Comparison of ENCODE assay signal across 8 cellular contexts in the genomic region with DNA sequence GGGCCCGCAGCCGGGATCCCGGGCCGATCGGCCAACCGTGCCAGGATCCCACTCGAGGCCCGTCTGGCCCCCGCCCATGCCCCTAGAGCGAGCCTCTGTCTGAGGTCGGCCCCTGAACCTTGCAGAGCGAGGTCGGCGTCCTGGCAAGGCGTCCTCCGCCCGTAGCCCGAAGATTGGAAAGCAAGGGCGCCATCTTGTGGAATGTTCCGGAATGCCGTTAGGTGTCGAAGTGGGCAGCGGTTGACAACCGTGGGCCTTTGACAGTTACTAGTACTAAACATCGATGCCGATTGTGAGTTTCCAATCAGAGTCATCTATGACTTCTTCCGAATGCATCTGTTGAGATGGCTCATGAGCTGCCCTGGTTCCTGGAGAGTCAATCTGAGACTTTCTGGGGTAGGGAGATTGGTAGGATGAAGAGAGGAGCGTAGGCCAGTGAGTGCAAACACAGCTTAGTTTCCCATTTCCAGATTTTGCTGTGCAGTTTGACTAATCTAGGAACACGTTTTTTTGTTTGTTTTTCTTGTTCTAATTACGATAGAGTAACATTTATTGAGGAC. TPM values are rescaled to one million over a fixed set of nuclear protein-coding genes. Genes with fewer than 3 reads are reported as not detected.
A peak's percentile ranks its signal among the peaks of the same experiment; 100 is the strongest.
DNase-seq lines count a peak whose midpoint lies in the region; FAIRE-seq and TF ChIP-seq lines count a peak whose summit lies in the region.

No MANE protein-coding gene starts in this region.

- H2BK20ac ChIP-seq in H9 (ENCODE audit: low read depth, low read length, poor library complexity, severe bottlenecking) = no peak overlapping the region

- CTCF ChIA-PET in SK-N-SH (lab: Yijun Ruan, JAX) = interaction anchor here (0.6 to 6.1 kb wide), 65 partner anchors 10 to 1167 kb away, joined by 3 to 206 read pairs (median 4); no protein-coding TSS in a partner anchor

- H3K23me2 ChIP-seq in H9 (ENCODE audit: insufficient read length, low read depth, low read length, poor library complexity, severe bottlenecking) = peaks cover 5% of the 10 kb centered on the region

- no peak overlapping the region for H2BK15ac ChIP-seq in H9 (ENCODE audit: low read depth, low read length)

- H3F3A ChIP-seq in Loucy (ENCODE audit: low read depth) = no peaks in the 10 kb centered on the region
- H3F3A ChIP-seq in SK-N-SH (replicated peaks; ENCODE audit: insufficient read depth) = peaks cover 21% of the 10 kb centered on the region

- H3K23ac ChIP-seq in H9 (ENCODE audit: insufficient read length, low read depth, low read length) = no peak overlapping the region

- POLR2A ChIA-PET in SK-N-SH (lab: Yijun Ruan, JAX) = interaction anchor here (1.0 kb wide), 1 partner anchor 573 kb away, joined by 4 read pairs; no protein-coding TSS in a partner anchor

- no peaks in the 10 kb centered on the region for H3K79me1 ChIP-seq in H9 (ENCODE audit: insufficient read depth, low read depth, low read length, poor library complexity, severe bottlenecking)

- H4K91ac ChIP-seq in H9 (ENCODE audit: insufficient read length, low read depth, low read length) = no peak overlapping the region

- no peak overlapping the region for H3K4ac ChIP-seq in H9 (ENCODE audit: low read depth, low read length)

- H3K9ac ChIP-seq in H9 (ENCODE audit: extremely low read depth, insufficient read length, low read length) (no peak overlapping the region), Loucy (ENCODE audit: low read depth, low read length, poor library complexity, severe bottlenecking) (peak overlapping the region; percentile 54), SK-N-SH (peak overlapping the region; percentile 95)

- TF ChIP-seq RAD21 in SK-N-SH (IDR thresholded peaks at IDR 0.05; ENCODE audit: low read length) = peak; percentile 95

- peak overlapping the region; percentile 72 for H3K4me2 ChIP-seq in H9 (ENCODE audit: insufficient read depth, insufficient read length, low read length)
- H3K4me2 ChIP-seq in Loucy (ENCODE audit: low read depth, low read length, poor library complexity, severe bottlenecking) = peak overlapping the region; percentile 61
- H3K4me2 ChIP-seq in SK-N-SH = peak overlapping the region; percentile 87

- no CpG with 5 or more reads among the region's 30 CpGs for WGBS in H9 (ENCODE audit: extremely low coverage, insufficient read length, low lambda C conversion rate)
- WGBS in SK-N-SH (ENCODE audit: low lambda C conversion rate) = 21% methylated on average over 8 of the region's 30 CpGs

- H2BK5ac ChIP-seq in H9 (ENCODE audit: insufficient read length, low read length) = no peak overlapping the region

- H3K36me3 ChIP-seq in Loucy (ENCODE audit: insufficient read depth, low read length) (no peaks in the 10 kb centered on the region), SK-N-SH (replicated peaks in 1 of 2; ENCODE audit: control insufficient read depth in 1 of 2, insufficient read depth in 2 of 2, low read length in 1 of 2) (peaks cover 30% of the 10 kb centered on the region in 2 experiments)

- peak overlapping the region in 2 of 3 experiments; percentile 76 to 77; a peak in 2 of 7 replicates for H3K27ac Mint-ChIP-seq in H9
- H3K27ac Mint-ChIP-seq in activated naive CD4-positive, alpha-beta T cell treated with anti-CD3 and anti-CD28 coated beads, Interleukin-2, amount 50 U/mL, for 24 hours = peak overlapping the region; percentile 80

- H3K9me3 Mint-ChIP-seq in H9 = no peaks in the 10 kb centered on the region
- H3K9me3 Mint-ChIP-seq in activated naive CD4-positive, alpha-beta T cell treated with anti-CD3 and anti-CD28 coated beads, Interleukin-2, amount 50 U/mL, for 24 hours = no peaks in the 10 kb centered on the region

- H3K14ac ChIP-seq in H9 (ENCODE audit: insufficient read depth, low read length) = no peak overlapping the region

- TF ChIP-seq EP300 in SK-N-SH (IDR thresholded peaks at IDR 0.05; ENCODE audit: borderline replicate concordance in 1 of 2, low read depth in 1 of 2, low read length in 1 of 2) = 0 out of 4 replicates have a peak, but pooled peaks of 1 of the 2 experiments have one; percentile 14

- H4K20me1 ChIP-seq in H9 (ENCODE audit: control insufficient read depth, insufficient read depth, insufficient read length) (no peaks in the 10 kb centered on the region), Loucy (ENCODE audit: insufficient read depth, low read length, poor library complexity, severe bottlenecking) (no peaks in the 10 kb centered on the region), SK-N-SH (ENCODE audit: insufficient read depth) (peaks cover 39% of the 10 kb centered on the region)

- peaks cover 2% of the 10 kb centered on the region; the same call in 1 of the 2 replicates for H3K79me2 ChIP-seq in H9 (ENCODE audit: insufficient read depth, low read length)
- no peaks in the 10 kb centered on the region for H3K79me2 ChIP-seq in Loucy (ENCODE audit: insufficient read depth, low read length)
- H3K79me2 ChIP-seq in SK-N-SH (ENCODE audit: insufficient read depth) = peaks cover 40% of the 10 kb centered on the region

- H3K4me1 ChIP-seq in H9 (ENCODE audit: insufficient read depth, low read length) (no peaks in the 10 kb centered on the region), Loucy (ENCODE audit: insufficient read depth, low read length, poor library complexity, severe bottlenecking) (no peaks in the 10 kb centered on the region), SK-N-SH (ENCODE audit: control insufficient read depth in 1 of 2, insufficient read depth in 2 of 2, low read depth in 1 of 2, low read length in 1 of 2) (peaks cover 0 to 7% of the 10 kb centered on the region in 2 experiments; a peak in 2 of 4 replicates)

- H3K27ac ChIP-seq in H9 (ENCODE audit: insufficient read length, low read depth, low read length) (no peak overlapping the region), SK-N-SH (ENCODE audit: low read depth in 2 of 2, low read length in 1 of 2) (peak overlapping the region; percentile 85 to 87), temporal lobe (ENCODE audit: low read depth, low read length) (peak overlapping the region; percentile 66)

- H3K27me3 ChIP-seq in H9 (ENCODE audit: insufficient read depth, low read length) (no peaks in the 10 kb centered on the region), Loucy (ENCODE audit: insufficient read depth, low read length, poor library complexity, severe bottlenecking) (no peaks in the 10 kb centered on the region), SK-N-SH (ENCODE audit: insufficient read depth) (no peaks in the 10 kb centered on the region)

- no peak overlapping the region for H3T11ph ChIP-seq in H9 (ENCODE audit: low read length)

- H3K56ac ChIP-seq in H9 (ENCODE audit: insufficient read length, low read depth, low read length) = no peak overlapping the region

- H3K4me3 Mint-ChIP-seq in H9 = peak overlapping the region; percentile 82 to 85
- peak overlapping the region; percentile 87 for H3K4me3 Mint-ChIP-seq in activated naive CD4-positive, alpha-beta T cell treated with anti-CD3 and anti-CD28 coated beads, Interleukin-2, amount 50 U/mL, for 24 hours

- peak overlapping the region; percentile 73 for H3K4me3 ChIP-seq in Loucy (ENCODE audit: low read length, poor library complexity, severe bottlenecking)
- peak overlapping the region; percentile 90 to 93 for H3K4me3 ChIP-seq in SK-N-SH (ENCODE audit: low read depth in 2 of 2, low read length in 1 of 2)

- H3K9me2 ChIP-seq in Loucy (replicated peaks; ENCODE audit: low read depth, low read length) = no peaks in the 10 kb centered on the region
- H3K9me2 ChIP-seq in SK-N-SH = no peaks in the 10 kb centered on the region

- DNase-seq in H9 (peak; percentile 93), SK-N-SH (peak; percentile 83), glomerular endothelial cell (ENCODE audit: extremely low read depth, low read depth, low spot score) (peak; percentile 80), occipital lobe (lab: John Stamatoyannopoulos, UW) (peak; percentile 75)

- no peak overlapping the region for H4K8ac ChIP-seq in H9 (replicated peaks; ENCODE audit: insufficient read length, low read depth, low read length)

- no peak overlapping the region for H2BK120ac ChIP-seq in H9 (ENCODE audit: low read depth, low read length, poor library complexity, severe bottlenecking)

- no peaks in the 10 kb centered on the region for H3K9me3 ChIP-seq in H9 (ENCODE audit: control insufficient read depth, low read depth, low read length)
- no peaks in the 10 kb centered on the region for H3K9me3 ChIP-seq in Loucy (ENCODE audit: insufficient read depth, low read depth, low read length)
- H3K9me3 ChIP-seq in SK-N-SH = no peaks in the 10 kb centered on the region

- H3K18ac ChIP-seq in H9 (ENCODE audit: insufficient read length, low read depth, low read length) = peak overlapping the region; percentile 29

- H3K36me3 Mint-ChIP-seq in H9 (ENCODE audit: insufficient read depth in 1 of 3, low read depth in 3 of 3) = peaks cover 3 to 23% (median 18%) of the 10 kb centered on the region in 3 experiments
- no peaks in the 10 kb centered on the region for H3K36me3 Mint-ChIP-seq in activated naive CD4-positive, alpha-beta T cell treated with anti-CD3 and anti-CD28 coated beads, Interleukin-2, amount 50 U/mL, for 24 hours

- no peaks in the 10 kb centered on the region; the same call in 1 of the 2 replicates for H3K27me3 Mint-ChIP-seq in H9 (ENCODE audit: low read depth)
- H3K27me3 Mint-ChIP-seq in activated naive CD4-positive, alpha-beta T cell treated with anti-CD3 and anti-CD28 coated beads, Interleukin-2, amount 50 U/mL, for 24 hours = no peaks in the 10 kb centered on the region

- no peak overlapping the region for H2BK12ac ChIP-seq in H9 (ENCODE audit: insufficient read length, low read depth, low read length)

- H3K4me1 Mint-ChIP-seq in H9 = peaks cover 20 to 31% of the 10 kb centered on the region in 2 experiments; a peak in 3 of 4 replicates
- peaks cover 19% of the 10 kb centered on the region for H3K4me1 Mint-ChIP-seq in activated naive CD4-positive, alpha-beta T cell treated with anti-CD3 and anti-CD28 coated beads, Interleukin-2, amount 50 U/mL, for 24 hours

- FAIRE-seq in G401.6 (lab: Jason Lieb, UNC) = peak; percentile 80

- TF ChIP-seq CTCF in H9 (conservative IDR thresholded peaks at IDR 0.05) (peak; percentile 79), Loucy (conservative IDR thresholded peaks at IDR 0.05; ENCODE audit: low read length) (peak; percentile 77), SK-N-SH (IDR thresholded peaks at IDR 0.05) (peak; percentile 76)

- H4K5ac ChIP-seq in H9 (ENCODE audit: insufficient read length, low read depth, low read length) = no peak overlapping the region

- H2AK5ac ChIP-seq in H9 (ENCODE audit: insufficient read length, low read length) = no peak overlapping the region

- H2AFZ ChIP-seq in H9 (ENCODE audit: low read length) (no peak overlapping the region), Loucy (ENCODE audit: low read length) (peak overlapping the region; percentile 80), SK-N-SH (ENCODE audit: low read depth) (peak overlapping the region; percentile 54)

RNA-seq across cellular contexts. Expression of gene PLK2, which starts 0.9 kb away (rescaled TPM):
- total RNA-seq in H9 (2021) (24.3 and 26.2 TPM in 2 replicates), glomerular endothelial cell (951 and 974 TPM in 2 replicates), occipital lobe (448 TPM), temporal lobe (621 TPM)
- polyA plus RNA-seq in SK-N-SH (2012; rRNA removed) = 157 and 225 TPM in 2 replicates
- 138 and 149 TPM in 2 replicates for polyA plus RNA-seq in SK-N-SH (2012; cell fraction: cytosol; rRNA removed)
- 480 and 571 TPM in 2 replicates for polyA plus RNA-seq in SK-N-SH (2012; cell fraction: nucleus; rRNA removed)

RNA-seq across cellular contexts. Expression of gene GAPT, which starts 30.4 kb away (rescaled TPM):
- total RNA-seq in H9 (2021) = not detected in 2 replicates
- not detected in 2 replicates for polyA plus RNA-seq in SK-N-SH (2012; rRNA removed)
- not detected in 2 replicates for polyA plus RNA-seq in SK-N-SH (2012; cell fraction: cytosol; rRNA removed)
- polyA plus RNA-seq in SK-N-SH (2012; cell fraction: nucleus; rRNA removed) = not detected in 2 replicates
- total RNA-seq in glomerular endothelial cell = not detected in 2 replicates
- 0.31 TPM for total RNA-seq in occipital lobe
- 0.25 TPM for total RNA-seq in temporal lobe

Comparison
In these comparisons a context has a peak if more than half of its experiments do, and no peak if none do; other contexts are left out.
1. RNA of gene PLK2, which starts 0.9 kb away (total RNA-seq): 951 to 974 TPM in glomerular endothelial cell, 621 TPM in temporal lobe (single experiment) and 448 TPM in occipital lobe (single experiment); 24.3 to 26.2 TPM in H9; every median in the first group is over 10 times any median in the second.
2. Peak in every context shown above with its lines, with median percentiles within 50 percentile points of each other: DNase-seq, H3K4me2 ChIP-seq and CTCF ChIP-seq.